In genomic region chr3:155078959-155079794, GRCh38 we compare ENCODE assay signal across 8 cellular contexts. TPM values are rescaled to one million over a fixed set of nuclear protein-coding genes. Genes with fewer than 3 reads are reported as not detected.
DNase-seq lines count a peak whose midpoint lies in the region; ATAC-seq and TF ChIP-seq lines count a peak whose summit lies in the region.

No MANE protein-coding gene starts in this region.

- in situ Hi-C loops in Panc1 (cut with HindIII; ENCODE audit: low pct_unique_long_range_greater_than_20kb, low sequenced_read_pairs): no loop called here

- no peak overlapping the region for H3K27ac ChIP-seq in Panc1 (ENCODE audit: low read length)

- H3K36me3 ChIP-seq in Caco-2 (ENCODE audit: control insufficient read depth, insufficient read depth, low read length): no peaks in the 10 kb centered on the region
- no peaks in the 10 kb centered on the region; the same call in 1 of the 2 replicates for H3K36me3 ChIP-seq in Panc1 (ENCODE audit: control insufficient read depth, insufficient read depth, low read length)

- intact Hi-C loops in Caco-2 (cut with micrococcal nuclease; ENCODE audit: unreplicated experiment) (no loop called here), Panc1 (cut with micrococcal nuclease; ENCODE audit: unreplicated experiment) (no loop called here)

- ATAC-seq in Panc1 (peak; percentile 61), HG02571 (IDR thresholded peaks at IDR 0.05; ENCODE audit: unreplicated experiment) (no peak), HG02623 (IDR thresholded peaks at IDR 0.05; ENCODE audit: unreplicated experiment) (no peak)

- H3K9me3 Mint-ChIP-seq in Caco-2 (ENCODE audit: unreplicated experiment) (peaks cover 6% of the 10 kb centered on the region), osteocyte (ENCODE audit: unreplicated experiment) (peaks cover 8% of the 10 kb centered on the region)
- no peaks in the 10 kb centered on the region for H3K9me3 Mint-ChIP-seq in activated naive CD4-positive, alpha-beta T cell treated with anti-CD3 and anti-CD28 coated beads, Interleukin-2, amount 10 ng/mL, durations not matched to agents 7 days and 5 days

- POLR2A ChIA-PET in Caco-2 (lab: Charles Lee): no interaction called here
- POLR2A ChIA-PET in Panc1 (lab: Charles Lee): interaction anchor here (0.6 kb wide), 1 partner anchor 95 kb away, joined by 6 read pairs; no protein-coding TSS in a partner anchor

- H3K4me1 ChIP-seq in Caco-2 (peaks cover 6% of the 10 kb centered on the region; the same call in 1 of the 2 replicates), Panc1 (ENCODE audit: control insufficient read depth, insufficient read depth, low read length) (peaks cover 5% of the 10 kb centered on the region; the same call in 1 of the 2 replicates)

- TF ChIP-seq CTCF in Caco-2 (IDR thresholded peaks at IDR 0.05; ENCODE audit: insufficient read depth in 1 of 2, low read depth in 1 of 2, low read length in 1 of 2, severe bottlenecking in 1 of 2, unreplicated experiment in 1 of 2) (no peak), Panc1 (IDR thresholded peaks at IDR 0.05) (no peak), fibroblast of the aortic adventitia (IDR thresholded peaks at IDR 0.05; ENCODE audit: insufficient read depth, low read length) (peak; percentile 42), osteocyte (IDR thresholded peaks at IDR 0.05) (peak; percentile 15)

- CTCF ChIA-PET in Caco-2 (lab: Charles Lee): no interaction called here
- CTCF ChIA-PET in Panc1 (lab: Charles Lee): interaction anchor here (0.6 kb wide), 1 partner anchor 95 kb away, joined by 5 read pairs; no protein-coding TSS in a partner anchor
- CTCF ChIA-PET in activated naive CD4-positive, alpha-beta T cell treated with anti-CD3 and anti-CD28 coated beads, Interleukin-2, amount 10 ng/mL, durations not matched to agents 7 days and 5 days (lab: Charles Lee): no interaction called here

- BruUV-seq in Caco-2 (replicated peaks; lab: Mats Ljungman, UMichigan) (no TSS peak), Panc1 (replicated peaks; lab: Mats Ljungman, UMichigan) (no TSS peak)

- H3K9me3 ChIP-seq in Caco-2 (peaks cover 6% of the 10 kb centered on the region), Panc1 (ENCODE audit: control insufficient read depth, insufficient read depth, low read depth, low read length) (peaks cover 8% of the 10 kb centered on the region)

- peaks cover 1% of the 10 kb centered on the region; the same call in 1 of the 2 replicates for H3K27me3 ChIP-seq in Caco-2 (replicated peaks; ENCODE audit: control insufficient read depth, insufficient read depth, low read length)
- H3K27me3 ChIP-seq in Panc1 (ENCODE audit: control insufficient read depth, insufficient read depth, low read length): peaks cover 36% of the 10 kb centered on the region

- H3K27me3 Mint-ChIP-seq in Caco-2 (ENCODE audit: insufficient read depth, unreplicated experiment): peaks cover 19% of the 10 kb centered on the region
- no peaks in the 10 kb centered on the region for H3K27me3 Mint-ChIP-seq in osteocyte (ENCODE audit: unreplicated experiment)
- H3K27me3 Mint-ChIP-seq in activated naive CD4-positive, alpha-beta T cell treated with anti-CD3 and anti-CD28 coated beads, Interleukin-2, amount 10 ng/mL, durations not matched to agents 7 days and 5 days: peaks cover 38% of the 10 kb centered on the region

- H3K4me3 ChIP-seq in Caco-2 (ENCODE audit: low read depth, low read length): peak overlapping the region; percentile 30
- H3K4me3 ChIP-seq in Panc1 (ENCODE audit: low read depth in 2 of 2, low read length in 2 of 2): peak overlapping the region; percentile 47 to 56
- peak overlapping the region; percentile 93 for H3K4me3 ChIP-seq in fibroblast of the aortic adventitia (ENCODE audit: low read depth, low read length)

- DNase-seq in Caco-2 (peak in 1 of 2 experiments; percentile 4), Panc1 (ENCODE audit: low read depth, low spot score) (no peak), fibroblast of the aortic adventitia (ENCODE audit: low read depth) (peak; percentile 59), osteocyte (ENCODE audit: extremely low spot score, unreplicated experiment) (no peak)
- DNase-seq in stimulated activated CD4-positive, alpha-beta T cell treated with anti-CD3 and anti-CD28 coated beads, Interleukin-4, amount 100 ng/mL, for 1 hour: no peak
- DNase-seq in activated naive CD4-positive, alpha-beta T cell treated with anti-CD3 and anti-CD28 coated beads, Interleukin-2, amount 10 ng/mL, durations not matched to agents 7 days and 5 days: no peak

- H3K36me3 Mint-ChIP-seq in Caco-2 (ENCODE audit: insufficient read depth, unreplicated experiment) (no peaks in the 10 kb centered on the region), osteocyte (ENCODE audit: unreplicated experiment) (peaks cover 3% of the 10 kb centered on the region)
- H3K36me3 Mint-ChIP-seq in activated naive CD4-positive, alpha-beta T cell treated with anti-CD3 and anti-CD28 coated beads, Interleukin-2, amount 10 ng/mL, durations not matched to agents 7 days and 5 days: no peaks in the 10 kb centered on the region

- peaks cover 15% of the 10 kb centered on the region for H3K4me1 Mint-ChIP-seq in Caco-2 (ENCODE audit: low read depth, unreplicated experiment)
- H3K4me1 Mint-ChIP-seq in osteocyte (ENCODE audit: unreplicated experiment): peaks cover 16% of the 10 kb centered on the region
- peaks cover 6% of the 10 kb centered on the region for H3K4me1 Mint-ChIP-seq in activated naive CD4-positive, alpha-beta T cell treated with anti-CD3 and anti-CD28 coated beads, Interleukin-2, amount 10 ng/mL, durations not matched to agents 7 days and 5 days

- H3K4me3 Mint-ChIP-seq in Caco-2 (ENCODE audit: unreplicated experiment): peak overlapping the region; percentile 67
- peak overlapping the region; percentile 86 for H3K4me3 Mint-ChIP-seq in osteocyte (ENCODE audit: unreplicated experiment)
- H3K4me3 Mint-ChIP-seq in activated naive CD4-positive, alpha-beta T cell treated with anti-CD3 and anti-CD28 coated beads, Interleukin-2, amount 10 ng/mL, durations not matched to agents 7 days and 5 days: no peak overlapping the region

- H3K27ac Mint-ChIP-seq in Caco-2 (ENCODE audit: unreplicated experiment) (no peak overlapping the region), osteocyte (ENCODE audit: unreplicated experiment) (peak overlapping the region; percentile 43)
- H3K27ac Mint-ChIP-seq in activated naive CD4-positive, alpha-beta T cell treated with anti-CD3 and anti-CD28 coated beads, Interleukin-2, amount 10 ng/mL, durations not matched to agents 7 days and 5 days: no peak overlapping the region

RNA-seq across cellular contexts. Expression of gene MME, which starts 0.9 kb away (rescaled TPM):
- total RNA-seq in Caco-2 (2022) (0.52 and 1.8 TPM in 2 replicates), Panc1 (2021; ENCODE audit: unreplicated experiment) (1.6 TPM), fibroblast of the aortic adventitia (ENCODE audit: low replicate concordance) (50.4 and 101 TPM in 2 replicates), osteocyte (13.9 and 14.5 TPM in 2 replicates)
- polyA plus RNA-seq in Panc1 (2012; ENCODE audit: insufficient read length): 0.86 TPM

Comparison
In these comparisons a context has a peak if more than half of its experiments do, and no peak if none do; other contexts are left out.
1. H3K4me3 ChIP-seq: peak in every context shown above with its lines; median percentile 93 in fibroblast of the aortic adventitia; 52 in Panc1; 30 in Caco-2.
2. CTCF ChIP-seq: peak in fibroblast of the aortic adventitia (single experiment) and osteocyte (single experiment); none in Caco-2 (0 of 2) and Panc1 (single experiment).